Comparison of ENCODE assay signal across 9 cellular contexts in genomic region chr3:170056710-170057454, GRCh38. TPM values are rescaled to one million over a fixed set of nuclear protein-coding genes. Genes with fewer than 3 reads are reported as not detected.
DNase-seq lines count a peak whose midpoint lies in the region; ATAC-seq lines count a peak whose summit lies in the region.
"Had no signal": no experiment of that assay in that cellular context is flagged by ENCODE, and none has a peak within 500 bp of the region (broad histone marks: within the 10 kb centered on the region; RNA-seq: fewer than 3 reads in every experiment).

No MANE protein-coding gene starts in this region.

- peak; percentile 87 for ATAC-seq in GM18867 (IDR thresholded peaks at IDR 0.05; ENCODE audit: unreplicated experiment)
- ATAC-seq in GM21619 (IDR thresholded peaks at IDR 0.05; ENCODE audit: unreplicated experiment) = peak; percentile 88
- ATAC-seq in HG03442 (IDR thresholded peaks at IDR 0.05; ENCODE audit: unreplicated experiment) = peak; percentile 87

- H3K36me3 ChIP-seq in MG63 = no peaks in the 10 kb centered on the region
- H3K36me3 ChIP-seq: cardiac muscle cell had no signal

- H3K9me3 ChIP-seq in MG63 = no peaks in the 10 kb centered on the region

- DNase-seq in kidney tubule cell (ENCODE audit: low spot score) (peak; percentile 77), SKM-1 (lab: John Stamatoyannopoulos, UW; ENCODE audit: unreplicated experiment) (no peak), MG63 (no peak)
- no peak for DNase-seq in stimulated activated CD4-positive, alpha-beta T cell treated with anti-CD3 and anti-CD28 coated beads, Interleukin-4, amount 100 ng/mL, for 24 hours
- DNase-seq in effector CD8-positive, alpha-beta T cell (lab: John Stamatoyannopoulos, UW) = no peak

- no peak overlapping the region for H3K4me3 ChIP-seq in MG63
- H3K4me3 ChIP-seq: cardiac muscle cell had no signal

- H3K27me3 ChIP-seq in MG63 = no peaks in the 10 kb centered on the region
- H3K27me3 ChIP-seq: cardiac muscle cell had no signal

RNA-seq across cellular contexts. Expression of gene GPR160, which starts 19.1 kb away (rescaled TPM):
- 1.3 and 4.3 TPM in 2 replicates for total RNA-seq in MG63 (2014; rRNA removed; shearing (Covaris generic); ENCODE audit: low replicate concordance)
- total RNA-seq: cardiac muscle cell had no signal
